ENCODE assay signal across 22 cellular contexts in the genomic region with DNA sequence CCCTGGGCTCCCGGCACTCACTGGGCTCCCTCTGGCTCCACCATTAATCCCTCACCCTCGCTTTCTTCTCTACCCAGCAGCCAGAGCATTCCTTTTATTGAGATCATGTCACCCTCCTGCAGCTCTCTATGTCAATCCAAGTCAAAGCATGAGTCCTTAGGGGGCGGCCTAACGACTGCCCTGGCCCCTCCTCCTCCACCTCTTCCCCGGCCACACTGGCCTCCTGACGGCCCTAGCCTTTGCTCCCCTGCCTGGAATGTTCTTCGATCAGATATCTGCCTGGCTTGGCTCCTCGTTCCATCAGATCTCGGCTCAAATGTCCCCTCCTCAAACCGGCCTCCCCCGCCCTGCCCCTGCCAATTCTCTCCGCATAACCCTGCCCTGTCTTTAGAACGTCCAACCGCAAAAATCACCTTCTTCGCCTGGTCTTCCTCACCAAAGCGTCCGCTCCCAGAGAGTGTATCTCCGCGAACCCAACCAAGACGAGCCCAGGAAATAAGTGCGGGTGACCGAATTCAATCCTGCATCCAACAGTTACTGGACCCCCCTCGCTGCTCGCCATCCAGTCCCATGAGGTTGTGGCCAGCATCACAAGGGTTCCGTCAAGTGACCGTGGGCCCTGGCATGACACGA. TPM values are rescaled to one million over a fixed set of nuclear protein-coding genes. Genes with fewer than 3 reads are reported as not detected.
A peak's percentile ranks its signal among the peaks of the same experiment; 100 is the strongest.
DNase-seq lines count a peak whose midpoint lies in the region; ATAC-seq and TF ChIP-seq lines count a peak whose summit lies in the region.
"Had no signal": no experiment of that assay in that cellular context is flagged by ENCODE, and none has a peak within 500 bp of the region (broad histone marks: within the 10 kb centered on the region; RNA-seq: fewer than 3 reads in every experiment).

No MANE protein-coding gene starts in this region.

- H2BK12ac ChIP-seq in H9 (ENCODE audit: insufficient read length, low read depth, low read length): no peak overlapping the region

- no peaks in the 10 kb centered on the region for H3K36me3 Mint-ChIP-seq in CD4-positive, alpha-beta T cell (ENCODE audit: low read depth)
- H3K36me3 Mint-ChIP-seq in H9 (ENCODE audit: insufficient read depth in 1 of 3, low read depth in 3 of 3): peaks cover 6 to 10% (median 6%) of the 10 kb centered on the region in 3 experiments; a peak in 5 of 7 replicates
- no peaks in the 10 kb centered on the region for H3K36me3 Mint-ChIP-seq in effector memory CD8-positive, alpha-beta T cell (ENCODE audit: insufficient read depth)
- peaks cover 5% of the 10 kb centered on the region for H3K36me3 Mint-ChIP-seq in nephron progenitor cell (ENCODE audit: low read depth)

- peaks cover 21% of the 10 kb centered on the region for H3K27me3 Mint-ChIP-seq in CD4-positive, alpha-beta T cell
- H3K27me3 Mint-ChIP-seq in H9 (ENCODE audit: low read depth) (peaks cover 14% of the 10 kb centered on the region), nephron progenitor cell (ENCODE audit: low read depth, poor library complexity) (peaks cover 38% of the 10 kb centered on the region)
- H3K27me3 Mint-ChIP-seq in effector memory CD8-positive, alpha-beta T cell: peaks cover 26 to 30% of the 10 kb centered on the region in 2 donors

- no peak overlapping the region for H3K18ac ChIP-seq in H9 (ENCODE audit: insufficient read length, low read depth, low read length)

- no peaks in the 10 kb centered on the region for H3K79me2 ChIP-seq in H9 (ENCODE audit: insufficient read depth, low read length)

- DNase-seq in CD4-positive, alpha-beta T cell: no peak
- DNase-seq in H9 (no peak), nephron progenitor cell (no peak), anterior cingulate cortex (lab: John Stamatoyannopoulos, UW) (no peak), OCI-M1 (lab: John Stamatoyannopoulos, UW) (no peak), heart right ventricle (no peak)
- no peak for DNase-seq in effector memory CD8-positive, alpha-beta T cell
- DNase-seq: activated CD8-positive, alpha-beta memory T cell treated with anti-CD3 and anti-CD28 coated beads for 24 hours; hippocampal formation; KBM-7; midbrain; NCI-H2029; NCI-H446 treated with DMSO at 0.1 percent for 48 hours; SHP77 treated with DMSO at 0.1 percent for 48 hours had no signal

- no peaks in the 10 kb centered on the region for H3K36me3 ChIP-seq in heart right ventricle
- H3K36me3 ChIP-seq: HAP-1 had no signal

- H2BK5ac ChIP-seq in H9 (ENCODE audit: insufficient read length, low read length): no peak overlapping the region

- no peak overlapping the region for H3K56ac ChIP-seq in H9 (ENCODE audit: insufficient read length, low read depth, low read length)

- H4K91ac ChIP-seq in H9 (ENCODE audit: insufficient read length, low read depth, low read length): no peak overlapping the region

- no peaks in the 10 kb centered on the region for H3K79me1 ChIP-seq in H9 (ENCODE audit: insufficient read depth, low read depth, low read length, poor library complexity, severe bottlenecking)

- H3K27ac Mint-ChIP-seq in CD4-positive, alpha-beta T cell: no peak overlapping the region
- H3K27ac Mint-ChIP-seq in H9 (peak overlapping the region in 1 of 3 experiments; percentile 33; a peak in 2 of 7 replicates), nephron progenitor cell (no peak overlapping the region)
- no peak overlapping the region for H3K27ac Mint-ChIP-seq in effector memory CD8-positive, alpha-beta T cell

- CTCF ChIA-PET in CD4-positive, alpha-beta T cell (lab: Charles Lee): no interaction called here

- no peaks in the 10 kb centered on the region for H3K23me2 ChIP-seq in H9 (ENCODE audit: insufficient read length, low read depth, low read length, poor library complexity, severe bottlenecking)

- no peaks in the 10 kb centered on the region for H3K9me3 Mint-ChIP-seq in CD4-positive, alpha-beta T cell
- H3K9me3 Mint-ChIP-seq in H9 (peaks cover 59 to 70% of the 10 kb centered on the region in 2 experiments), nephron progenitor cell (peaks cover 53% of the 10 kb centered on the region)
- H3K9me3 Mint-ChIP-seq in effector memory CD8-positive, alpha-beta T cell: no peaks in the 10 kb centered on the region

- POLR2A ChIA-PET in CD4-positive, alpha-beta T cell (lab: Charles Lee): no interaction called here

- H3K4me3 Mint-ChIP-seq in CD4-positive, alpha-beta T cell: peak overlapping the region; percentile 55
- H3K4me3 Mint-ChIP-seq in H9 (peak overlapping the region; percentile 36 to 70), nephron progenitor cell (peak overlapping the region; percentile 65)
- H3K4me3 Mint-ChIP-seq in effector memory CD8-positive, alpha-beta T cell: peak overlapping the region; percentile 9 to 45

- H4K8ac ChIP-seq in H9 (replicated peaks; ENCODE audit: insufficient read length, low read depth, low read length): no peak overlapping the region

- TF ChIP-seq CTCF in CD4-positive, alpha-beta T cell (IDR thresholded peaks at IDR 0.05): no peak
- TF ChIP-seq CTCF in H9 (conservative IDR thresholded peaks at IDR 0.05) (no peak), nephron progenitor cell (IDR thresholded peaks at IDR 0.05) (no peak), heart right ventricle (IDR thresholded peaks at IDR 0.05) (no peak)

- H3K14ac ChIP-seq in H9 (ENCODE audit: insufficient read depth, low read length): no peak overlapping the region

- no peak overlapping the region for H3K4ac ChIP-seq in H9 (ENCODE audit: low read depth, low read length)

- H2BK120ac ChIP-seq in H9 (ENCODE audit: low read depth, low read length, poor library complexity, severe bottlenecking): no peak overlapping the region

- H3K23ac ChIP-seq in H9 (ENCODE audit: insufficient read length, low read depth, low read length): no peak overlapping the region

- no peak overlapping the region for H3T11ph ChIP-seq in H9 (ENCODE audit: low read length)

- WGBS in H9 (ENCODE audit: extremely low coverage, insufficient read length, low lambda C conversion rate): no CpG with 5 or more reads among the region's 27 CpGs
- 74% methylated on average over 27 of the region's 27 CpGs for WGBS in heart right ventricle, 2 donors

- H4K5ac ChIP-seq in H9 (ENCODE audit: insufficient read length, low read depth, low read length): no peak overlapping the region

- no peaks in the 10 kb centered on the region for H3K4me1 ChIP-seq in H9 (ENCODE audit: insufficient read depth, low read length)
- no peaks in the 10 kb centered on the region for H3K4me1 ChIP-seq in heart right ventricle
- H3K4me1 ChIP-seq: HAP-1 had no signal

- no peak overlapping the region for H2AFZ ChIP-seq in H9 (ENCODE audit: low read length)

- no peak overlapping the region for H3K27ac ChIP-seq in CD4-positive, alpha-beta T cell (ENCODE audit: low read depth, low read length)
- H3K27ac ChIP-seq in H9 (ENCODE audit: insufficient read length, low read depth, low read length) (no peak overlapping the region), heart right ventricle (no peak overlapping the region)
- H3K27ac ChIP-seq: HL-60 had no signal

- H3K27me3 ChIP-seq in CD4-positive, alpha-beta T cell (ENCODE audit: control insufficient read depth, insufficient read depth, low read length): peaks cover 10% of the 10 kb centered on the region
- no peaks in the 10 kb centered on the region; the same call in 1 of the 2 replicates for H3K27me3 ChIP-seq in H9 (ENCODE audit: insufficient read depth, low read length)
- H3K27me3 ChIP-seq in heart right ventricle: peaks cover 0 to 61% (median 6%) of the 10 kb centered on the region in 7 donors

- ATAC-seq in CD4-positive, alpha-beta T cell (ENCODE audit: poor library complexity): no peak
- no peak for ATAC-seq in effector memory CD8-positive, alpha-beta T cell (replicated peaks)
- no peak for ATAC-seq in GM21723 (IDR thresholded peaks at IDR 0.05; ENCODE audit: unreplicated experiment)
- no peak for ATAC-seq in heart right ventricle
- ATAC-seq: sciatic nerve had no signal

- H3K9ac ChIP-seq in H9 (ENCODE audit: extremely low read depth, insufficient read length, low read length): no peak overlapping the region

- no peak overlapping the region for H3K4me2 ChIP-seq in H9 (ENCODE audit: insufficient read depth, insufficient read length, low read length)

- no peak overlapping the region for H2BK20ac ChIP-seq in H9 (ENCODE audit: low read depth, low read length, poor library complexity, severe bottlenecking)

- H2AK5ac ChIP-seq in H9 (ENCODE audit: insufficient read length, low read length): no peak overlapping the region

- H3K4me3 ChIP-seq in heart right ventricle: no peak overlapping the region
- H3K4me3 ChIP-seq: HAP-1 had no signal

- intact Hi-C loops in CD4-positive, alpha-beta T cell (cut with DNase I, micrococcal nuclease): no loop called here
- intact Hi-C loops in heart right ventricle (cut with DNase I): loop anchor here in 1 of 10 donors (5.0 kb wide), 1 partner anchor 132 kb away; no protein-coding TSS in a partner anchor

- H4K20me1 ChIP-seq in H9 (ENCODE audit: control insufficient read depth, insufficient read depth, insufficient read length): no peaks in the 10 kb centered on the region

- no peaks in the 10 kb centered on the region for H3K9me3 ChIP-seq in CD4-positive, alpha-beta T cell (ENCODE audit: control insufficient read depth, low read length)
- H3K9me3 ChIP-seq in H9 (ENCODE audit: control insufficient read depth, low read depth, low read length) (peaks cover 7% of the 10 kb centered on the region), heart right ventricle (no peaks in the 10 kb centered on the region)
- H3K9me3 ChIP-seq: HAP-1 had no signal

- H3K4me1 Mint-ChIP-seq in CD4-positive, alpha-beta T cell (ENCODE audit: low read depth): no peaks in the 10 kb centered on the region
- H3K4me1 Mint-ChIP-seq in H9 (peaks cover 10 to 23% of the 10 kb centered on the region in 2 experiments), nephron progenitor cell (peaks cover 17% of the 10 kb centered on the region)
- H3K4me1 Mint-ChIP-seq in effector memory CD8-positive, alpha-beta T cell (ENCODE audit: low read depth in 2 of 2): peaks cover 0 to 3% of the 10 kb centered on the region in 2 donors

- no peak overlapping the region for H2BK15ac ChIP-seq in H9 (ENCODE audit: low read depth, low read length)

RNA-seq across cellular contexts. Expression of a gene that starts 0.7 kb away (rescaled TPM):
- 1 to 10 TPM in 1 of 2 experiments, under 1 TPM in 1; 0.70 to 1.0 TPM for total RNA-seq in CD4-positive, alpha-beta T cell
- total RNA-seq in H9 (2021) (26.2 and 26.8 TPM in 2 replicates), heart right ventricle (10 to 100 TPM in 2 of 10 donors, 1 to 10 TPM in 8; 3.6 to 15.6 (median 5.9) TPM)
- 1 to 10 TPM; 2.0 to 5.6 TPM for polyA plus RNA-seq in heart right ventricle
- total RNA-seq: endothelial cell of umbilical vein; T-helper 1 cell treated with Interleukin-12 subunit alpha and Interleukin-12 subunit beta and Interleukin-4 antibody, amounts not matched to agents 30 ng/mL and 1 ng/mL, for 36 hours had no signal

RNA-seq across cellular contexts. Expression of a gene that starts 13.4 kb away (rescaled TPM):
- total RNA-seq in CD4-positive, alpha-beta T cell: under 1 TPM; 0.42 to 0.71 TPM
- total RNA-seq in H9 (2021): 229 and 231 TPM in 2 replicates
- 100 to 1,000 TPM; 150 to 238 (median 186) TPM for total RNA-seq in heart right ventricle
- 100 to 1,000 TPM; 128 to 155 TPM for polyA plus RNA-seq in heart right ventricle

RNA-seq across cellular contexts. Expression of a gene that starts 27.3 kb away (rescaled TPM):
- not detected for total RNA-seq in CD4-positive, alpha-beta T cell
- total RNA-seq in H9 (2021) (2.3 and 2.4 TPM in 2 replicates), heart right ventricle (under 1 TPM in 1 of 10 donors, not detected in 9; 0.09 TPM)
- under 1 TPM in 1 of 2 donors, not detected in 1; 0.03 TPM for polyA plus RNA-seq in heart right ventricle
- total RNA-seq: aorta; endothelial cell of umbilical vein; fibroblast of villous mesenchyme; T-helper 1 cell treated with Interleukin-12 subunit alpha and Interleukin-12 subunit beta and Interleukin-4 antibody, amounts not matched to agents 30 ng/mL and 1 ng/mL, for 36 hours had no signal
- polyA plus RNA-seq: aorta had no signal

RNA-seq across cellular contexts. Expression of a gene that starts 49.9 kb away (rescaled TPM):
- total RNA-seq in CD4-positive, alpha-beta T cell: 10 to 100 TPM; 42.1 to 43.1 TPM
- 138 and 140 TPM in 2 replicates for total RNA-seq in H9 (2021)
- total RNA-seq in heart right ventricle: 100 to 1,000 TPM in 3 of 10 donors, 10 to 100 TPM in 7; 70.2 to 140 (median 85.4) TPM
- 100 to 1,000 TPM in 1 of 2 donors, 10 to 100 TPM in 1; 82.2 to 164 TPM for polyA plus RNA-seq in heart right ventricle

RNA-seq across cellular contexts. Expression of a gene that starts 50.3 kb away (rescaled TPM):
- 1 to 10 TPM; 8.6 to 9.2 TPM for total RNA-seq in CD4-positive, alpha-beta T cell
- 10.2 and 11.1 TPM in 2 replicates for total RNA-seq in H9 (2021)
- total RNA-seq in heart right ventricle: 10 to 100 TPM; 11.0 to 24.2 (median 14.4) TPM
- polyA plus RNA-seq in heart right ventricle: 10 to 100 TPM in 1 of 2 donors, 1 to 10 TPM in 1; 9.3 to 15.3 TPM

Comparison
In these comparisons a context has a peak if more than half of its experiments do, and no peak if none do; other contexts are left out.
1. RNA of a gene that starts 13.4 kb away (total RNA-seq): 229 to 231 TPM in H9 and 150 to 238 TPM in heart right ventricle; 0.42 to 0.71 TPM in CD4-positive, alpha-beta T cell; every median in the first group is over 10 times any median in the second.
2. Peak in every context shown above with its lines, with median percentiles within 50 percentile points of each other: H3K4me3 Mint-ChIP-seq.